In the genomic region with DNA sequence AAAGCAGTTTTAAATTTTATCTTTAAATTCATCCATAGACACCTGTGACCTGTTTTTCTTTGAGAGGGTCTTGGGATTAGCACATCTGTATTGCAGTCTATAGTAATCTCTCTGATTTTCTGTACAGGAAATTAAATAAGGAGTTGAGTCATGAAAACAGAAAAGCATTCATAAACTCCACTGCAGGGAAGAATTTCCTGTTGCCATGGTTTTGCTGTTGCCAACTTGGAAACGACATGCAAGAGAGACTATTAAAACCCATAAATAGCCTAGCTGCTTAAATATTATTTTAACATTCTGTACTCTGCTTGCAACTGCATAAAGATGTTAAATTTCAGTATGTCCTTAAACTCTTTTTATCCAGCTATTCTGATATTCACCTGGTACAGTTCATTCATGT, we compare ENCODE assay signal across 11 cellular contexts.
DNase-seq lines count a peak whose midpoint lies in the region; TF ChIP-seq lines count a peak whose summit lies in the region.
"Had no signal": no experiment of that assay in that cellular context is flagged by ENCODE, and none has a peak within 500 bp of the region (broad histone marks: within the 10 kb centered on the region; RNA-seq: fewer than 3 reads in every experiment).

No MANE protein-coding gene starts in this region.

- H3K4me1 Mint-ChIP-seq in activated CD4-positive, alpha-beta memory T cell treated with anti-CD3 and anti-CD28 coated beads for 36 hours (ENCODE audit: low read depth) = no peaks in the 10 kb centered on the region

- intact Hi-C loops in adrenal gland (cut with DNase I) = no loop called here
- intact Hi-C loops in activated CD4-positive, alpha-beta memory T cell treated with anti-CD3 and anti-CD28 coated beads for 36 hours (cut with micrococcal nuclease) = no loop called here

- TF ChIP-seq POLR2A in adrenal gland (IDR thresholded peaks at IDR 0.05) = no peak

- H3K27ac ChIP-seq in adrenal gland = peak overlapping the region in 2 of 5 donors; percentile 30 to 47
- H3K27ac ChIP-seq: gastrocnemius medialis had no signal

- WGBS in adrenal gland, 4 donors = 24 to 42% (median 29%) methylated on average over 1 of the region's 1 CpG

- H3K4me1 ChIP-seq in adrenal gland (replicated peaks in 1 of 2) = peaks cover 0 to 15% of the 10 kb centered on the region in 2 donors
- H3K4me1 ChIP-seq: gastrocnemius medialis had no signal

- peaks cover 0 to 5% (median 0%) of the 10 kb centered on the region in 3 donors for H3K9me3 ChIP-seq in adrenal gland (replicated peaks in 1 of 3)

- CTCF ChIA-PET in activated CD4-positive, alpha-beta memory T cell treated with anti-CD3 and anti-CD28 coated beads for 36 hours (lab: Charles Lee) = no interaction called here

- H3K27ac Mint-ChIP-seq in activated CD4-positive, alpha-beta memory T cell treated with anti-CD3 and anti-CD28 coated beads for 36 hours = no peak overlapping the region
- H3K27ac Mint-ChIP-seq: nephron progenitor cell had no signal

- no peaks in the 10 kb centered on the region for H3K36me3 ChIP-seq in adrenal gland (replicated peaks in 1 of 2)
- H3K36me3 ChIP-seq: gastrocnemius medialis had no signal

- H3K36me3 Mint-ChIP-seq in activated CD4-positive, alpha-beta memory T cell treated with anti-CD3 and anti-CD28 coated beads for 36 hours = peaks cover 56% of the 10 kb centered on the region

- H3K27me3 Mint-ChIP-seq in activated CD4-positive, alpha-beta memory T cell treated with anti-CD3 and anti-CD28 coated beads for 36 hours = no peaks in the 10 kb centered on the region

- POLR2A ChIA-PET in activated CD4-positive, alpha-beta memory T cell treated with anti-CD3 and anti-CD28 coated beads for 36 hours (lab: Charles Lee) = no interaction called here

- no peaks in the 10 kb centered on the region for H3K27me3 ChIP-seq in adrenal gland
- H3K27me3 ChIP-seq: gastrocnemius medialis had no signal

- TF ChIP-seq CTCF in adrenal gland (IDR thresholded peaks at IDR 0.05) (no peak), fibroblast of mammary gland (conservative IDR thresholded peaks at IDR 0.05; ENCODE audit: control insufficient read depth, insufficient read depth, low read depth, low read length) (no peak)

- no peak overlapping the region for H3K4me3 Mint-ChIP-seq in activated CD4-positive, alpha-beta memory T cell treated with anti-CD3 and anti-CD28 coated beads for 36 hours
- H3K4me3 Mint-ChIP-seq: nephron progenitor cell had no signal

- H3K4me3 ChIP-seq in adrenal gland (no peak overlapping the region), fibroblast of mammary gland (ENCODE audit: control insufficient read depth, low read depth, low read length) (no peak overlapping the region)
- H3K4me3 ChIP-seq: gastrocnemius medialis had no signal

- peak; percentile 93 for DNase-seq in EH (ENCODE audit: low read depth)
- peak in 6 of 7 donors; percentile 35 to 71 (median 40) for DNase-seq in adrenal gland
- DNase-seq in fibroblast of mammary gland (ENCODE audit: low read depth) = peak; percentile 87
- DNase-seq in pons (ENCODE audit: low spot score) = peak; percentile 51
- no peak for DNase-seq in mesenteric fat pad (ENCODE audit: low spot score)
- no peak for DNase-seq in T-helper 1 cell
- DNase-seq in activated CD4-positive, alpha-beta memory T cell treated with anti-CD3 and anti-CD28 coated beads for 36 hours = no peak
- no peak for DNase-seq in activated naive CD4-positive, alpha-beta T cell (lab: John Stamatoyannopoulos, UW)
- DNase-seq: gastrocnemius medialis, NCI-H524 treated with DMSO at 0.1 percent for 48 hours, nephron progenitor cell had no signal

- peaks cover 18% of the 10 kb centered on the region for H3K9me3 Mint-ChIP-seq in activated CD4-positive, alpha-beta memory T cell treated with anti-CD3 and anti-CD28 coated beads for 36 hours

Comparison
In these comparisons a context has a peak if more than half of its experiments do, and no peak if none do; other contexts are left out.
1. DNase-seq: peak in EH (single experiment), adrenal gland (6 of 7), fibroblast of mammary gland (single experiment) and pons (single experiment); none in mesenteric fat pad (single experiment), T-helper 1 cell (0 of 5), activated CD4-positive, alpha-beta memory T cell treated with anti-CD3 and anti-CD28 coated beads for 36 hours (single experiment) and activated naive CD4-positive, alpha-beta T cell (0 of 4).